Comparison of ENCODE assay signal across 14 cellular contexts in genomic region chr20:6632187-6632586, GRCh38.
A peak's percentile ranks its signal among the peaks of the same experiment; 100 is the strongest.
DNase-seq lines count a peak whose midpoint lies in the region; ATAC-seq and TF ChIP-seq lines count a peak whose summit lies in the region.
"Had no signal": no experiment of that assay in that cellular context is flagged by ENCODE, and none has a peak within 500 bp of the region (broad histone marks: within the 10 kb centered on the region; RNA-seq: fewer than 3 reads in every experiment).

No MANE protein-coding gene starts in this region.

- H3K9me3 Mint-ChIP-seq in stimulated activated effector memory CD8-positive, alpha-beta T cell treated with anti-CD3 and anti-CD28 coated beads, Interleukin-12 subunit alpha, Interleukin-12 subunit beta, amount 100 ng/mL, for 72 hours, result peaks cover 19% of the 10 kb centered on the region

- no peak overlapping the region for H3K27ac Mint-ChIP-seq in stimulated activated effector memory CD8-positive, alpha-beta T cell treated with anti-CD3 and anti-CD28 coated beads, Interleukin-12 subunit alpha, Interleukin-12 subunit beta, amount 100 ng/mL, for 72 hours
- H3K27ac Mint-ChIP-seq: activated T-helper 1 cell treated with anti-CD3 and anti-CD28 coated beads, Interleukin-12 subunit alpha, Interleukin-12 subunit beta, Interleukin-2, Interleukin-4 antibody, amounts not matched to agents 30 ng/mL and 10 ng/mL and 1 ng/mL, durations not matched to agents 14 hours and 24 hours and 36 hours; stimulated activated naive CD8-positive, alpha-beta T cell treated with anti-CD3 and anti-CD28 coated beads, Interleukin-15, amount 100 ng/mL, for 72 hours had no signal

- H3K4me3 ChIP-seq in NB4 (ENCODE audit: low read depth, low read length) (no peak overlapping the region), body of pancreas (no peak overlapping the region)
- H3K4me3 ChIP-seq: skin epidermis had no signal

- H3K27me3 ChIP-seq in body of pancreas, result no peaks in the 10 kb centered on the region

- no peak overlapping the region for H3K27ac ChIP-seq in body of pancreas
- H3K27ac ChIP-seq: skin epidermis had no signal

- peaks cover 9% of the 10 kb centered on the region for H3K4me1 ChIP-seq in body of pancreas

- TF ChIP-seq CTCF in NB4 (IDR thresholded peaks at IDR 0.05; ENCODE audit: low read depth, low read length), result no peak
- no peak for TF ChIP-seq CTCF in body of pancreas (IDR thresholded peaks at IDR 0.05)

- no peaks in the 10 kb centered on the region for H3K4me1 Mint-ChIP-seq in stimulated activated effector memory CD8-positive, alpha-beta T cell treated with anti-CD3 and anti-CD28 coated beads, Interleukin-12 subunit alpha, Interleukin-12 subunit beta, amount 100 ng/mL, for 72 hours
- H3K4me1 Mint-ChIP-seq: stimulated activated naive CD8-positive, alpha-beta T cell treated with anti-CD3 and anti-CD28 coated beads, Interleukin-15, amount 100 ng/mL, for 72 hours had no signal

- H3K36me3 ChIP-seq in body of pancreas (replicated peaks in 1 of 2; ENCODE audit: insufficient read depth in 1 of 2, low read depth in 2 of 2), result no peaks in the 10 kb centered on the region

- DNase-seq in Daoy (ENCODE audit: low read depth) (peak; percentile 41), NB4 (ENCODE audit: low read depth) (peak; percentile 33), body of pancreas (peak in 3 of 4 donors; percentile 11 to 31 (median 26)), left lobe of liver (ENCODE audit: low spot score) (no peak)
- DNase-seq in stimulated activated effector memory CD8-positive, alpha-beta T cell treated with anti-CD3 and anti-CD28 coated beads, Interleukin-12 subunit alpha, Interleukin-12 subunit beta, amount 100 ng/mL, for 72 hours (ENCODE audit: low spot score in 2 of 2), result no peak
- DNase-seq: effector memory CD4-positive, alpha-beta T cell; EL; Kasumi-1; stimulated activated naive CD8-positive, alpha-beta T cell treated with anti-CD3 and anti-CD28 coated beads, Interleukin-15, amount 100 ng/mL, for 72 hours had no signal

- no peaks in the 10 kb centered on the region for H3K36me3 Mint-ChIP-seq in stimulated activated effector memory CD8-positive, alpha-beta T cell treated with anti-CD3 and anti-CD28 coated beads, Interleukin-12 subunit alpha, Interleukin-12 subunit beta, amount 100 ng/mL, for 72 hours

- H3K9me3 ChIP-seq in body of pancreas, result no peaks in the 10 kb centered on the region

- no peak for TF ChIP-seq POLR2A in NB4 (IDR thresholded peaks at IDR 0.05; ENCODE audit: extremely low read depth, insufficient read length)
- no peak for TF ChIP-seq POLR2A in body of pancreas (IDR thresholded peaks at IDR 0.05)

- intact Hi-C loops in body of pancreas (cut with DNase I), result loop anchor here (10.0 kb wide), 1 partner anchor 183 kb away; no protein-coding TSS in a partner anchor

- ATAC-seq in body of pancreas (no peak), left lobe of liver (peak; percentile 27), HG02623 (IDR thresholded peaks at IDR 0.05; ENCODE audit: unreplicated experiment) (no peak), HG03196 (IDR thresholded peaks at IDR 0.05; ENCODE audit: unreplicated experiment) (no peak), GM19455 (IDR thresholded peaks at IDR 0.05; ENCODE audit: unreplicated experiment) (no peak)
- ATAC-seq in stimulated activated effector memory CD8-positive, alpha-beta T cell treated with anti-CD3 and anti-CD28 coated beads, Interleukin-12 subunit alpha, Interleukin-12 subunit beta, amount 100 ng/mL, for 72 hours, result no peak
- ATAC-seq: stimulated activated naive CD8-positive, alpha-beta T cell treated with anti-CD3 and anti-CD28 coated beads, Interleukin-15, amount 100 ng/mL, for 72 hours had no signal

- no peak overlapping the region for H3K4me3 Mint-ChIP-seq in stimulated activated effector memory CD8-positive, alpha-beta T cell treated with anti-CD3 and anti-CD28 coated beads, Interleukin-12 subunit alpha, Interleukin-12 subunit beta, amount 100 ng/mL, for 72 hours
- H3K4me3 Mint-ChIP-seq: activated T-helper 1 cell treated with anti-CD3 and anti-CD28 coated beads, Interleukin-12 subunit alpha, Interleukin-12 subunit beta, Interleukin-2, Interleukin-4 antibody, amounts not matched to agents 30 ng/mL and 10 ng/mL and 1 ng/mL, durations not matched to agents 14 hours and 24 hours and 36 hours; stimulated activated naive CD8-positive, alpha-beta T cell treated with anti-CD3 and anti-CD28 coated beads, Interleukin-15, amount 100 ng/mL, for 72 hours had no signal

- 44 to 57% methylated on average over 4 of the region's 4 CpGs for WGBS in body of pancreas, 2 donors

Comparison
In these comparisons a context has a peak if more than half of its experiments do, and no peak if none do; other contexts are left out.
1. DNase-seq: peak in Daoy (single experiment), NB4 (single experiment) and body of pancreas (3 of 4); none in left lobe of liver (single experiment) and stimulated activated effector memory CD8-positive, alpha-beta T cell treated with anti-CD3 and anti-CD28 coated beads, Interleukin-12 subunit alpha, Interleukin-12 subunit beta, amount 100 ng/mL, for 72 hours (0 of 2).